ENCODE assay signal across 8 cellular contexts in genomic region chr4:129092636-129093172, GRCh38. TPM values are rescaled to one million over a fixed set of nuclear protein-coding genes. Genes with fewer than 3 reads are reported as not detected.
A peak's percentile ranks its signal among the peaks of the same experiment; 100 is the strongest.
DNase-seq lines count a peak whose midpoint lies in the region; ATAC-seq, FAIRE-seq and TF ChIP-seq lines count a peak whose summit lies in the region.

No MANE protein-coding gene starts in this region.

- H3K4me1 ChIP-seq in SJCRH30 (no peaks in the 10 kb centered on the region), heart right ventricle (peaks cover 0 to 55% (median 25%) of the 10 kb centered on the region in 9 donors), skeletal muscle tissue (ENCODE audit: control insufficient read depth in 3 of 3, insufficient read depth in 3 of 3, low read length in 3 of 3) (peaks cover 10 to 14% (median 11%) of the 10 kb centered on the region in 3 donors)

- no peaks in the 10 kb centered on the region for H3K27me3 ChIP-seq in SJCRH30
- H3K27me3 ChIP-seq in heart right ventricle = no peaks in the 10 kb centered on the region
- H3K27me3 ChIP-seq in skeletal muscle tissue (ENCODE audit: control insufficient read depth in 3 of 3, insufficient read depth in 3 of 3, low read length in 3 of 3) = no peaks in the 10 kb centered on the region

- no peak for DNase-seq in GM18507 (ENCODE audit: extremely low spot score, insufficient read length, low read depth)
- peak in 1 of 2 experiments; percentile 30 for DNase-seq in SJCRH30
- DNase-seq in heart right ventricle = no peak
- no peak for DNase-seq in activated naive CD4-positive, alpha-beta T cell (lab: John Stamatoyannopoulos, UW)

- H3K36me3 ChIP-seq in SJCRH30 (no peaks in the 10 kb centered on the region), heart right ventricle (no peaks in the 10 kb centered on the region), skeletal muscle tissue (ENCODE audit: control insufficient read depth in 3 of 3, insufficient read depth in 3 of 3, low read length in 3 of 3) (no peaks in the 10 kb centered on the region)

- TF ChIP-seq CTCF in heart right ventricle (IDR thresholded peaks at IDR 0.05) = no peak

- FAIRE-seq in GM18507 (lab: Jason Lieb, UNC) = peak; percentile 56

- H3K9me3 ChIP-seq in SJCRH30 (replicated peaks) (no peaks in the 10 kb centered on the region), heart right ventricle (no peaks in the 10 kb centered on the region), skeletal muscle tissue (ENCODE audit: control insufficient read depth in 3 of 3, low read length in 3 of 3) (no peaks in the 10 kb centered on the region)

- peak overlapping the region; percentile 85 to 89 (median 87) for H3K9ac ChIP-seq in skeletal muscle tissue (ENCODE audit: low read depth in 1 of 3, low read length in 3 of 3)

- H3K27ac ChIP-seq in SJCRH30 (peak overlapping the region; percentile 85), heart right ventricle (peak overlapping the region; percentile 80 to 98 (median 94)), skeletal muscle tissue (ENCODE audit: low read depth, low read length) (peak overlapping the region; percentile 88)

- intact Hi-C loops in heart right ventricle (cut with DNase I) = loop anchor here in 2 of 10 donors (10.0 kb wide), 2 partner anchors 278 to 808 kb away; partner anchors contain the start of gene PGRMC2 (in 2 of the 2)

- ATAC-seq in heart right ventricle (peak in 2 of 8 donors; percentile 29), GM18867 (IDR thresholded peaks at IDR 0.05; ENCODE audit: unreplicated experiment) (no peak), GM21619 (IDR thresholded peaks at IDR 0.05; ENCODE audit: unreplicated experiment) (no peak), HG03460 (IDR thresholded peaks at IDR 0.05; ENCODE audit: unreplicated experiment) (no peak)

- 0 to 1% methylated on average over 10 of the region's 10 CpGs for WGBS in heart right ventricle, 2 donors

- H3K4me3 ChIP-seq in SJCRH30 (peak overlapping the region; percentile 72), heart right ventricle (peak overlapping the region; percentile 50 to 86 (median 78)), skeletal muscle tissue (ENCODE audit: low read length in 3 of 3) (peak overlapping the region; percentile 92 to 96 (median 94))

RNA-seq across cellular contexts. Expression of gene SCLT1, which starts 0.6 kb away (rescaled TPM):
- 22.1 and 23.2 TPM in 2 replicates for total RNA-seq in SJCRH30 (2014; rRNA removed; shearing (Covaris generic))
- 10 to 100 TPM in 6 of 10 donors, 1 to 10 TPM in 4; 7.3 to 12.4 (median 10.3) TPM for total RNA-seq in heart right ventricle
- polyA plus RNA-seq in heart right ventricle = 1 to 10 TPM; 3.0 to 7.8 TPM
- total RNA-seq in skeletal muscle tissue = 39.7 TPM

RNA-seq across cellular contexts. Expression of gene C4orf33, which starts 3.2 kb away (rescaled TPM):
- 7.2 and 9.1 TPM in 2 replicates for total RNA-seq in SJCRH30 (2014; rRNA removed; shearing (Covaris generic))
- 1 to 10 TPM; 2.5 to 5.2 (median 4.7) TPM for total RNA-seq in heart right ventricle
- 1 to 10 TPM; 3.0 to 7.5 TPM for polyA plus RNA-seq in heart right ventricle
- 5.2 TPM for total RNA-seq in skeletal muscle tissue
